37 cellular contexts compared by ENCODE assay signal in genomic region chr1:3499611-3500010, GRCh38. TPM values are rescaled to one million over a fixed set of nuclear protein-coding genes. Genes with fewer than 3 reads are reported as not detected.
DNase-seq lines count a peak whose midpoint lies in the region; ATAC-seq, FAIRE-seq and TF ChIP-seq lines count a peak whose summit lies in the region.
"Had no signal": no experiment of that assay in that cellular context is flagged by ENCODE, and none has a peak within 500 bp of the region (broad histone marks: within the 10 kb centered on the region; RNA-seq: fewer than 3 reads in every experiment).

No MANE protein-coding gene starts in this region.

- peaks cover 1% of the 10 kb centered on the region; the same call in 1 of the 2 replicates for H3K27me3 Mint-ChIP-seq in HFFc6 (ENCODE audit: insufficient read depth)
- H3K27me3 Mint-ChIP-seq: B cell; CD4-positive, alpha-beta memory T cell; CD4-positive, alpha-beta T cell; CD4-positive, CD25-positive, alpha-beta regulatory T cell; CD8-positive, alpha-beta memory T cell had no signal

- no peaks in the 10 kb centered on the region for H3K4me1 ChIP-seq in HepG2 (ENCODE audit: insufficient read depth, low read length)
- H3K4me1 ChIP-seq in right lobe of liver, result no peaks in the 10 kb centered on the region
- H3K4me1 ChIP-seq in neuronal stem cell (ENCODE audit: control insufficient read depth in 2 of 2, insufficient read depth in 1 of 2, low read depth in 1 of 2, low read length in 2 of 2), result peaks cover 0 to 3% of the 10 kb centered on the region in 2 donors
- H3K4me1 ChIP-seq: BE2C, Caco-2 had no signal

- TF ChIP-seq RAD21 in HepG2 (CRISPR knock-in tag; IDR thresholded peaks at IDR 0.05), result no peak
- no peak for TF ChIP-seq RAD21 in Ishikawa (IDR thresholded peaks at IDR 0.05; ENCODE audit: low read depth)

- ATAC-seq in HepG2, result no peak
- no peak for ATAC-seq in right lobe of liver
- no peak for ATAC-seq in HG03342 (IDR thresholded peaks at IDR 0.05; ENCODE audit: unreplicated experiment)
- ATAC-seq: A549; CD8-positive, alpha-beta T cell had no signal

- no peak overlapping the region for H3K18ac ChIP-seq in neuronal stem cell (ENCODE audit: low read length)

- H3K4me2 ChIP-seq in HepG2 (ENCODE audit: low read depth, low read length), result no peak overlapping the region
- H3K4me2 ChIP-seq in neuronal stem cell (ENCODE audit: insufficient read depth, low read length, poor library complexity, severe bottlenecking), result no peak overlapping the region
- H3K4me2 ChIP-seq: A549 had no signal

- H3K79me2 ChIP-seq in HepG2 (ENCODE audit: insufficient read depth, low read length), result no peaks in the 10 kb centered on the region

- H3K79me1 ChIP-seq in neuronal stem cell (ENCODE audit: low read depth, low read length), result peaks cover 7% of the 10 kb centered on the region

- no peak overlapping the region for H2AK5ac ChIP-seq in neuronal stem cell (ENCODE audit: low read depth, low read length)

- H2BK120ac ChIP-seq in neuronal stem cell (ENCODE audit: low read depth, low read length), result no peak overlapping the region

- H3K36me3 ChIP-seq in HepG2 (replicated peaks in 1 of 2; ENCODE audit: control insufficient read depth in 1 of 2, insufficient read depth in 2 of 2, low read length in 2 of 2) (no peaks in the 10 kb centered on the region), right lobe of liver (no peaks in the 10 kb centered on the region), neuronal stem cell (replicated peaks in 1 of 2; ENCODE audit: control insufficient read depth in 2 of 2, insufficient read depth in 2 of 2, low read length in 2 of 2) (no peaks in the 10 kb centered on the region)
- H3K36me3 ChIP-seq: BE2C had no signal

- no peaks in the 10 kb centered on the region for H3K36me3 Mint-ChIP-seq in HFFc6 (ENCODE audit: low read depth)
- H3K36me3 Mint-ChIP-seq: CD4-positive, CD25-positive, alpha-beta regulatory T cell; CD8-positive, alpha-beta T cell had no signal

- H3K27ac ChIP-seq in HepG2 (ENCODE audit: extremely low read length, insufficient read depth, low read length), result no peak overlapping the region
- H3K27ac ChIP-seq in right lobe of liver, result no peak overlapping the region
- H3K27ac ChIP-seq in neuronal stem cell (replicated peaks; ENCODE audit: low read length), result no peak overlapping the region
- H3K27ac ChIP-seq: 22Rv1; A549; BLaER1 treated with 17β-estradiol and CSF1 and Interleukin-3, amounts not matched to agents 10 nM and 100 nM; C4-2B had no signal

- H2BK12ac ChIP-seq in neuronal stem cell (ENCODE audit: low read length), result no peak overlapping the region

- POLR2A ChIA-PET in HepG2 (lab: Yijun Ruan, JAX), result no interaction called here

- no peaks in the 10 kb centered on the region for H3K9me3 Mint-ChIP-seq in HFFc6
- H3K9me3 Mint-ChIP-seq: CD4-positive, alpha-beta memory T cell; CD4-positive, alpha-beta T cell; CD8-positive, alpha-beta memory T cell; CD8-positive, alpha-beta T cell had no signal

- BruUV-seq in HepG2 (replicated peaks; lab: Mats Ljungman, UMichigan), result no TSS peak

- peaks cover 7% of the 10 kb centered on the region; the same call in 1 of the 2 replicates for H4K20me1 ChIP-seq in HepG2 (ENCODE audit: insufficient read depth, low read length)

- CTCF ChIA-PET in HepG2 (lab: Yijun Ruan, JAX; ENCODE audit: low intra/inter-chr PET ratio, low total read pairs), result no interaction called here

- TF ChIP-seq EP300 in HepG2 (IDR thresholded peaks at IDR 0.05; ENCODE audit: low read depth in 2 of 2, low read length in 2 of 2), result no peak
- no peak for TF ChIP-seq EP300 in HepG2 (CRISPR knock-in tag; IDR thresholded peaks at IDR 0.05; ENCODE audit: borderline replicate concordance)
- no peak for TF ChIP-seq EP300 in Ishikawa (IDR thresholded peaks at IDR 0.05; ENCODE audit: borderline replicate concordance)

- H4K8ac ChIP-seq in neuronal stem cell (ENCODE audit: low read depth, low read length), result no peak overlapping the region

- intact Hi-C loops in HepG2 (cut with micrococcal nuclease; ENCODE audit: unreplicated experiment), result no loop called here
- intact Hi-C loops in right lobe of liver (cut with DNase I), result loop anchor here in 1 of 2 donors (5.0 kb wide), 1 partner anchor 118 kb away; no protein-coding TSS in a partner anchor

- no peak overlapping the region for H3K4me3 Mint-ChIP-seq in HFFc6
- H3K4me3 Mint-ChIP-seq: B cell; CD14-positive monocyte; CD4-positive, alpha-beta memory T cell; CD4-positive, alpha-beta T cell; CD4-positive, CD25-positive, alpha-beta regulatory T cell; CD8-positive, alpha-beta memory T cell; CD8-positive, alpha-beta T cell had no signal

- no peak overlapping the region for H2BK5ac ChIP-seq in neuronal stem cell (ENCODE audit: low read length)

- H2AFZ ChIP-seq in HepG2 (ENCODE audit: low read length) (no peak overlapping the region), neuronal stem cell (ENCODE audit: low read length) (no peak overlapping the region)

- no peak overlapping the region for H3K23ac ChIP-seq in neuronal stem cell (ENCODE audit: low read depth, low read length, poor library complexity)

- TF ChIP-seq POLR2A in HepG2 (IDR thresholded peaks at IDR 0.05; ENCODE audit: insufficient read depth in 1 of 2, low read depth in 2 of 2, low read length in 2 of 2) (no peak), right lobe of liver (IDR thresholded peaks at IDR 0.05) (no peak)

- H4K91ac ChIP-seq in neuronal stem cell (ENCODE audit: low read depth, low read length, poor library complexity), result no peak overlapping the region

- H3K14ac ChIP-seq in neuronal stem cell (ENCODE audit: low read length), result no peak overlapping the region

- H3K27ac Mint-ChIP-seq in HFFc6, result no peak overlapping the region
- H3K27ac Mint-ChIP-seq: B cell; CD14-positive monocyte; CD4-positive, alpha-beta memory T cell; CD4-positive, alpha-beta T cell; CD4-positive, CD25-positive, alpha-beta regulatory T cell; CD8-positive, alpha-beta memory T cell; CD8-positive, alpha-beta T cell had no signal

- TF ChIP-seq CTCF in HepG2 (CRISPR knock-in tag; IDR thresholded peaks at IDR 0.05) (no peak), right lobe of liver (IDR thresholded peaks at IDR 0.05) (no peak), HFFc6 (IDR thresholded peaks at IDR 0.05) (no peak)

- peaks cover 16% of the 10 kb centered on the region for H3K4me1 Mint-ChIP-seq in HFFc6 (ENCODE audit: low read depth)
- H3K4me1 Mint-ChIP-seq: B cell; CD14-positive monocyte; CD4-positive, alpha-beta memory T cell; CD4-positive, CD25-positive, alpha-beta regulatory T cell; CD8-positive, alpha-beta memory T cell had no signal

- no peak overlapping the region for H2BK15ac ChIP-seq in neuronal stem cell (ENCODE audit: low read length)

- no peak for FAIRE-seq in HepG2 (lab: Jason Lieb, UNC)
- FAIRE-seq: A204.1, A549, D721Med had no signal

- H3K4ac ChIP-seq in neuronal stem cell (ENCODE audit: low read length), result no peak overlapping the region

- H3K4me3 ChIP-seq in HepG2 (replicated peaks in 1 of 3; ENCODE audit: insufficient read depth in 1 of 3, low read depth in 2 of 3, low read length in 3 of 3) (no peak overlapping the region), right lobe of liver (no peak overlapping the region), neuronal stem cell (ENCODE audit: low read length in 2 of 2) (no peak overlapping the region)
- H3K4me3 ChIP-seq: A549; BLaER1; BLaER1 treated with 17β-estradiol and CSF1 and Interleukin-3, amounts not matched to agents 10 nM and 100 nM had no signal

- in situ Hi-C loops in HepG2 (cut with HindIII; ENCODE audit: extremely low pct_ligation_motif_present, low pct_unique_long_range_greater_than_20kb), result no loop called here

- H3K9me3 ChIP-seq in HepG2 (ENCODE audit: low read length) (no peaks in the 10 kb centered on the region), right lobe of liver (no peaks in the 10 kb centered on the region), neuronal stem cell (replicated peaks in 1 of 2; ENCODE audit: control insufficient read depth in 2 of 2, insufficient read depth in 1 of 2, low read depth in 1 of 2, low read length in 2 of 2) (no peaks in the 10 kb centered on the region)
- H3K9me3 ChIP-seq: A549; BE2C; BLaER1; BLaER1 treated with 17β-estradiol and CSF1 and Interleukin-3, amounts not matched to agents 10 nM and 100 nM; Caco-2 had no signal

- DNase-seq in HepG2 (ENCODE audit: low spot score), result no peak
- DNase-seq in right lobe of liver, result no peak
- peak; percentile 55 for DNase-seq in COLO668 (lab: John Stamatoyannopoulos, UW; ENCODE audit: unreplicated experiment)
- DNase-seq in neuronal stem cell (ENCODE audit: low spot score), result no peak
- no peak for DNase-seq in islet precursor cell
- no peak for DNase-seq in HFFc6
- DNase-seq: 8988T; ACHN; AML-193; BE2C; C1 segment of cervical spinal cord; Caco-2; Calu3; CD4-positive, alpha-beta memory T cell; CD4-positive, alpha-beta T cell; CD4-positive, CD25-positive, alpha-beta regulatory T cell; CD8-positive, alpha-beta memory T cell; CD8-positive, alpha-beta T cell; COR-L47; DMS 273 treated with DMSO at 0.1 percent for 48 hours; DMS153; DMS79; DMS79 treated with DMSO at 0.1 percent for 48 hours; DND-41; EL had no signal

- H3K9ac ChIP-seq in HepG2 (ENCODE audit: insufficient read depth, low read depth, low read length) (no peak overlapping the region), neuronal stem cell (ENCODE audit: low read depth, low read length, poor library complexity) (peak overlapping the region; percentile 37)
- H3K9ac ChIP-seq: BLaER1 had no signal

- no CpG with 5 or more reads among the region's 22 CpGs for WGBS in HepG2 (ENCODE audit: low lambda C conversion rate)
- WGBS in right lobe of liver (ENCODE audit: insufficient coverage, low coverage, low lambda C conversion rate, missing lambda C conversion rate), result 60% methylated on average over 1 of the region's 22 CpGs
- no CpG with 5 or more reads among the region's 22 CpGs for WGBS in neuronal stem cell (ENCODE audit: extremely low coverage in 2 of 2, insufficient read length in 2 of 2, insufficient replicate concordance in 1 of 2), 2 donors

- H3K27me3 ChIP-seq in HepG2 (ENCODE audit: control insufficient read depth in 1 of 2, insufficient read depth in 2 of 2, low read length in 2 of 2) (peaks cover 10 to 42% of the 10 kb centered on the region in 2 experiments; a peak in 4 of 5 replicates), right lobe of liver (no peaks in the 10 kb centered on the region), neuronal stem cell (ENCODE audit: control insufficient read depth in 3 of 3, insufficient read depth in 3 of 3, low read depth in 1 of 3, low read length in 3 of 3) (no peaks in the 10 kb centered on the region)
- H3K27me3 ChIP-seq: BE2C; BLaER1; BLaER1 treated with 17β-estradiol and CSF1 and Interleukin-3, amounts not matched to agents 10 nM and 100 nM had no signal

RNA-seq across cellular contexts. Expression of gene ARHGEF16, which starts 45.1 kb away (rescaled TPM):
- total RNA-seq in HepG2 (2016; rRNA removed; fragmentation: Illumina TruSeq; extraction: Trizol), result 15.9 and 20.3 TPM in 2 replicates
- 6.0 and 6.6 TPM in 2 replicates for total RNA-seq in HepG2 (2016; cell fraction: cytosol; rRNA removed; fragmentation: Illumina TruSeq; extraction: Trizol; ENCODE audit: low read depth)
- 14.5 and 24.2 TPM in 2 replicates for total RNA-seq in HepG2 (2016; cell fraction: insoluble cytoplasmic fraction; rRNA removed; fragmentation: Illumina TruSeq; extraction: Trizol)
- total RNA-seq in HepG2 (2016; cell fraction: membrane; rRNA removed; fragmentation: Illumina TruSeq; extraction: Trizol), result 7.4 and 7.6 TPM in 2 replicates
- total RNA-seq in HepG2 (2016; cell fraction: nucleus; rRNA removed; fragmentation: Illumina TruSeq; extraction: Trizol), result 21.4 and 22.0 TPM in 2 replicates
- 39.9 and 59.7 TPM in 2 replicates for polyA plus RNA-seq in HepG2 (2011; rRNA removed)
- polyA plus RNA-seq in HepG2 (2011; cell fraction: cytosol; rRNA removed), result 23.3 and 35.8 TPM in 2 replicates
- 382 and 454 TPM in 2 replicates for polyA plus RNA-seq in HepG2 (2011; cell fraction: nucleus; rRNA removed)
- 19.7 and 28.0 TPM in 2 replicates for polyA plus RNA-seq in HepG2 (2012)
- polyA plus RNA-seq in HepG2 (2016; cell fraction: cytosol; fragmentation: Illumina TruSeq; extraction: Trizol; ENCODE audit: low read depth), result 2.5 and 2.8 TPM in 2 replicates
- polyA plus RNA-seq in HepG2 (2016; cell fraction: insoluble cytoplasmic fraction; fragmentation: Illumina TruSeq; extraction: Trizol; ENCODE audit: low read depth), result 12.5 and 17.8 TPM in 2 replicates
- 4.2 and 4.8 TPM in 2 replicates for polyA plus RNA-seq in HepG2 (2016; cell fraction: membrane; fragmentation: Illumina TruSeq; extraction: Trizol; ENCODE audit: low read depth)
- polyA plus RNA-seq in HepG2 (2016; cell fraction: nucleus; fragmentation: Illumina TruSeq; extraction: Trizol; ENCODE audit: insufficient read depth, low read depth), result 58.7 and 59.2 TPM in 2 replicates
- 30.5 and 69.1 TPM in 2 replicates for polyA minus RNA-seq in HepG2 (2011; rRNA and poly(A)+ RNA removed; ENCODE audit: low replicate concordance)
- polyA minus RNA-seq in HepG2 (2011; cell fraction: cytosol; rRNA and poly(A)+ RNA removed), result 13.4 and 17.4 TPM in 2 replicates
- polyA minus RNA-seq in HepG2 (2011; cell fraction: nucleus; rRNA and poly(A)+ RNA removed), result 38.4 and 41.6 TPM in 2 replicates
- 10 to 100 TPM in 2 of 6 experiments, 1 to 10 TPM in 4; 2.1 to 16.3 (median 7.5) TPM for total RNA-seq in right lobe of liver
- polyA plus RNA-seq in neuronal stem cell (2013, experiment 1 of 2), result 1.5 TPM
- 1.4 TPM for polyA plus RNA-seq in neuronal stem cell (2013, experiment 2 of 2)
- under 1 TPM in 3 of 6 experiments, not detected in 3; 0.08 to 0.18 (median 0.17) TPM for total RNA-seq in HFFc6 (2021; fragmentation: NEBNext Ultra II Directional; extraction: Animal tissue kit (Norgen Biotek cat#: 25700))
- total RNA-seq: CD4-positive, CD25-positive, alpha-beta regulatory T cell; CD8-positive, alpha-beta memory T cell; CD8-positive, alpha-beta T cell had no signal
- polyA plus RNA-seq: AG04450; CD14-positive monocyte; CD4-positive, CD25-positive, alpha-beta regulatory T cell had no signal
